In genomic region chr17:82704886-82705285, GRCh38 we compare ENCODE assay signal across 14 cellular contexts. TPM values are rescaled to one million over a fixed set of nuclear protein-coding genes. Genes with fewer than 3 reads are reported as not detected.
DNase-seq lines count a peak whose midpoint lies in the region; ATAC-seq, FAIRE-seq and TF ChIP-seq lines count a peak whose summit lies in the region.
"Had no signal": no experiment of that assay in that cellular context is flagged by ENCODE, and none has a peak within 500 bp of the region (broad histone marks: within the 10 kb centered on the region; RNA-seq: fewer than 3 reads in every experiment).

No MANE protein-coding gene starts in this region.

- dilution Hi-C loops in IMR-90 (cut with HindIII; ENCODE audit: low sequenced_read_pairs, unreplicated experiment), result no loop called here

- H3K14ac ChIP-seq in IMR-90 (replicated peaks; ENCODE audit: low read depth, low read length), result no peak overlapping the region

- TF ChIP-seq RAD21 in IMR-90 (IDR thresholded peaks at IDR 0.05; ENCODE audit: low read length), result no peak

- peak; percentile 27 for FAIRE-seq in urothelium cell line (lab: Jason Lieb, UNC)
- FAIRE-seq: A204.1 had no signal

- DNase-seq in IMR-90 (no peak), ecto neural progenitor cell (ENCODE audit: low spot score) (peak; percentile 48), urothelium cell line (ENCODE audit: low spot score) (no peak), testis (no peak)
- DNase-seq in activated effector memory CD4-positive, alpha-beta T cell treated with Interleukin-2 at 50 U/mL for 16 hours, result no peak
- DNase-seq: BE2C; CD8-positive, alpha-beta memory T cell; GOT3 had no signal

- no peak overlapping the region for H3K27ac ChIP-seq in IMR-90 (ENCODE audit: insufficient read depth, low read length)
- H3K27ac ChIP-seq in mucosa of rectum (ENCODE audit: low read depth in 2 of 2, low read length in 2 of 2), result peak overlapping the region; percentile 96 to 97
- H3K27ac ChIP-seq in testis, result no peak overlapping the region

- no peaks in the 10 kb centered on the region for H3K9me1 ChIP-seq in IMR-90 (ENCODE audit: insufficient read depth, low read length)

- no peak overlapping the region for H2AK9ac ChIP-seq in IMR-90 (replicated peaks; ENCODE audit: low read depth, low read length, poor library complexity)

- CTCF ChIA-PET in IMR-90 (lab: Yijun Ruan, JAX), result no interaction called here

- H3K56ac ChIP-seq in IMR-90 (ENCODE audit: extremely low read depth, insufficient read depth, low read length), result no peak overlapping the region

- H3K79me1 ChIP-seq in IMR-90 (ENCODE audit: low read depth in 1 of 2, low read length in 2 of 2), result no peaks in the 10 kb centered on the region

- no peak overlapping the region for H3K4ac ChIP-seq in IMR-90 (ENCODE audit: low read depth, low read length)

- H2BK120ac ChIP-seq in IMR-90 (ENCODE audit: low read depth, low read length), result no peak overlapping the region

- no peak overlapping the region for H4K5ac ChIP-seq in IMR-90 (ENCODE audit: low read depth, low read length)

- no peak overlapping the region for H3K9ac ChIP-seq in IMR-90 (ENCODE audit: low read depth, low read length)
- H3K9ac ChIP-seq in mucosa of rectum (ENCODE audit: low read depth in 1 of 2, low read length in 2 of 2), result peak overlapping the region; percentile 52 to 64

- TF ChIP-seq POLR2A in IMR-90 (IDR thresholded peaks at IDR 0.05; ENCODE audit: low read depth, low read length), result no peak
- TF ChIP-seq POLR2A in testis (IDR thresholded peaks at IDR 0.05), result no peak

- H3K36me3 ChIP-seq in IMR-90 (ENCODE audit: control insufficient read depth, insufficient read depth, low read length) (no peaks in the 10 kb centered on the region), mucosa of rectum (ENCODE audit: control insufficient read depth in 2 of 2, insufficient read depth in 2 of 2, low read length in 2 of 2) (no peaks in the 10 kb centered on the region), testis (ENCODE audit: low read depth, missing control alignments) (no peaks in the 10 kb centered on the region)
- H3K36me3 ChIP-seq: BE2C, HAP-1 had no signal

- H2AFZ ChIP-seq in IMR-90 (replicated peaks; ENCODE audit: low read length, poor library complexity), result peak overlapping the region; percentile 32

- H3K23ac ChIP-seq in IMR-90 (ENCODE audit: low read depth, low read length), result no peak overlapping the region

- H4K20me1 ChIP-seq in IMR-90 (ENCODE audit: insufficient read depth, low read length), result no peaks in the 10 kb centered on the region

- no peak overlapping the region for H2BK15ac ChIP-seq in IMR-90 (ENCODE audit: low read depth, low read length)

- H4K91ac ChIP-seq in IMR-90 (ENCODE audit: insufficient read depth, low read depth, low read length), result no peak overlapping the region

- no TSS peak for BruUV-seq in IMR-90 (replicated peaks; lab: Mats Ljungman, UMichigan)

- no peaks in the 10 kb centered on the region for H3K4me1 ChIP-seq in IMR-90 (ENCODE audit: control insufficient read depth, insufficient read depth, low read length)
- peaks cover 28 to 47% of the 10 kb centered on the region in 2 donors for H3K4me1 ChIP-seq in mucosa of rectum (ENCODE audit: control insufficient read depth in 2 of 2, insufficient read depth in 2 of 2, low read length in 2 of 2)
- H3K4me1 ChIP-seq in testis, result no peaks in the 10 kb centered on the region
- H3K4me1 ChIP-seq: BE2C, HAP-1 had no signal

- H3K4me3 ChIP-seq in IMR-90 (ENCODE audit: insufficient read depth, low read depth, low read length) (no peak overlapping the region), mucosa of rectum (ENCODE audit: low read length in 2 of 2) (peak overlapping the region; percentile 51 to 61), testis (no peak overlapping the region)
- H3K4me3 ChIP-seq: HAP-1, K562 had no signal

- H3K9me3 ChIP-seq in IMR-90 (ENCODE audit: control insufficient read depth, insufficient read depth, low read length), result no peaks in the 10 kb centered on the region
- no peaks in the 10 kb centered on the region for H3K9me3 ChIP-seq in mucosa of rectum (ENCODE audit: control insufficient read depth in 2 of 2, low read length in 2 of 2)
- H3K9me3 ChIP-seq in testis, result no peaks in the 10 kb centered on the region
- H3K9me3 ChIP-seq: BE2C, HAP-1 had no signal

- ATAC-seq in IMR-90 (ENCODE audit: low read depth) (no peak), GM21447 (IDR thresholded peaks at IDR 0.05; ENCODE audit: unreplicated experiment) (no peak)

- no peak overlapping the region for H2AK5ac ChIP-seq in IMR-90 (ENCODE audit: low read depth, low read length)

- no peak overlapping the region for H3K18ac ChIP-seq in IMR-90 (ENCODE audit: low read depth, low read length)

- TF ChIP-seq CTCF in IMR-90 (conservative IDR thresholded peaks at IDR 0.05; ENCODE audit: low read depth, low read length), result no peak
- TF ChIP-seq CTCF in testis (IDR thresholded peaks at IDR 0.05), result no peak

- peaks cover 10% of the 10 kb centered on the region; the same call in 1 of the 2 replicates for H3K27me3 ChIP-seq in IMR-90 (ENCODE audit: control insufficient read depth, insufficient read depth, low read length)
- no peaks in the 10 kb centered on the region for H3K27me3 ChIP-seq in mucosa of rectum (ENCODE audit: control insufficient read depth in 2 of 2, insufficient read depth in 2 of 2, low read length in 2 of 2)
- H3K27me3 ChIP-seq in testis, result no peaks in the 10 kb centered on the region
- H3K27me3 ChIP-seq: BE2C had no signal

- in situ Hi-C loops in IMR-90 (cut with MboI; ENCODE audit: low sequenced_read_pairs), result no loop called here

- H2BK5ac ChIP-seq in IMR-90 (ENCODE audit: low read depth, low read length, poor library complexity, severe bottlenecking), result no peak overlapping the region

- no peak overlapping the region for H4K8ac ChIP-seq in IMR-90 (ENCODE audit: low read depth in 2 of 2, low read length in 2 of 2)

- POLR2A ChIA-PET in IMR-90 (lab: Charles Lee; ENCODE audit: unreplicated experiment), result no interaction called here

- intact Hi-C loops in IMR-90 (cut with micrococcal nuclease) (no loop called here), testis (cut with DNase I; ENCODE audit: low total_unique reads) (no loop called here)

- no peak overlapping the region for H2BK20ac ChIP-seq in IMR-90 (ENCODE audit: low read depth, low read length)

- WGBS in IMR-90 (ENCODE audit: extremely low coverage in 2 of 2, insufficient read length in 1 of 2), 2 experiments, result 93% methylated on average over 3 of the region's 13 CpGs; no CpG with 5 or more reads in 1 of the 2 experiments
- 60 to 78% methylated on average over 2 to 13 of the region's 13 CpGs for WGBS in testis, 2 donors

- H3K4me2 ChIP-seq in IMR-90 (ENCODE audit: low read depth, low read length), result no peak overlapping the region

TF ChIP-seq in IMR-90, 13 proteins besides CTCF, POLR2A, EP300 and RAD21 (continues in another document):
- TF ChIP-seq MAFK (IDR thresholded peaks at IDR 0.05; ENCODE audit: low read depth, low read length) (no peak), FOS (IDR thresholded peaks at IDR 0.05; ENCODE audit: low read depth, low read length) (no peak), NFE2L2 (IDR thresholded peaks at IDR 0.05; ENCODE audit: low read depth, low read length) (no peak), RCOR1 (IDR thresholded peaks at IDR 0.05; ENCODE audit: insufficient replicate concordance, low read length) (no peak), RFX5 (IDR thresholded peaks at IDR 0.05; ENCODE audit: low read depth, low read length) (no peak), BHLHE40 (IDR thresholded peaks at IDR 0.05; ENCODE audit: low read depth, low read length) (no peak), USF2 (IDR thresholded peaks at IDR 0.05; ENCODE audit: low read depth, low read length) (no peak)

RNA-seq across cellular contexts. Expression of gene RAB40B, which starts 6.4 kb away (rescaled TPM):
- total RNA-seq in IMR-90 (2012; rRNA removed), result 10.8 and 14.9 TPM in 2 replicates
- polyA plus RNA-seq in IMR-90 (2012; rRNA removed), result 20.0 and 26.1 TPM in 2 replicates
- polyA plus RNA-seq in IMR-90 (2012; cell fraction: cytosol; rRNA removed), result 22.2 and 40.3 TPM in 2 replicates
- polyA plus RNA-seq in IMR-90 (2012; cell fraction: nucleus; rRNA removed; ENCODE audit: low replicate concordance), result 16.9 and 51.7 TPM in 2 replicates
- 10 to 100 TPM in 1 of 2 donors, 1 to 10 TPM in 1; 9.4 to 16.4 TPM for total RNA-seq in testis
- 13.5 TPM for polyA plus RNA-seq in testis (ENCODE audit: insufficient read depth, low read depth, low replicate concordance)

RNA-seq across cellular contexts. Expression of gene FN3KRP, which starts 11.6 kb away (rescaled TPM):
- 18.6 and 20.6 TPM in 2 replicates for total RNA-seq in IMR-90 (2012; rRNA removed)
- 20.3 and 21.4 TPM in 2 replicates for polyA plus RNA-seq in IMR-90 (2012; rRNA removed)
- 15.3 and 16.8 TPM in 2 replicates for polyA plus RNA-seq in IMR-90 (2012; cell fraction: cytosol; rRNA removed)
- polyA plus RNA-seq in IMR-90 (2012; cell fraction: nucleus; rRNA removed; ENCODE audit: low replicate concordance), result 19.8 and 23.1 TPM in 2 replicates
- total RNA-seq in testis, result 10 to 100 TPM; 26.9 to 29.3 TPM
- polyA plus RNA-seq in testis (ENCODE audit: insufficient read depth, low read depth, low replicate concordance), result 30.2 TPM

RNA-seq across cellular contexts. Expression of gene FN3K, which starts 30.5 kb away (rescaled TPM):
- total RNA-seq in IMR-90 (2012; rRNA removed) (0.83 and 0.90 TPM in 2 replicates), testis (10 to 100 TPM; 29.7 to 31.7 TPM)
- polyA plus RNA-seq in IMR-90 (2012; rRNA removed) (2.0 and 2.9 TPM in 2 replicates), testis (ENCODE audit: insufficient read depth, low read depth, low replicate concordance) (12.4 TPM)
- 3.7 and 4.9 TPM in 2 replicates for polyA plus RNA-seq in IMR-90 (2012; cell fraction: cytosol; rRNA removed)
- 8.8 and 25.0 TPM in 2 replicates for polyA plus RNA-seq in IMR-90 (2012; cell fraction: nucleus; rRNA removed; ENCODE audit: low replicate concordance)
- total RNA-seq: HT1080 had no signal

RNA-seq across cellular contexts. Expression of gene TBCD, which starts 47.0 kb away (rescaled TPM):
- total RNA-seq in IMR-90 (2012; rRNA removed) (21.7 and 21.9 TPM in 2 replicates), testis (100 to 1,000 TPM; 115 to 128 TPM)
- polyA plus RNA-seq in IMR-90 (2012; rRNA removed) (54.5 and 68.0 TPM in 2 replicates), testis (ENCODE audit: insufficient read depth, low read depth, low replicate concordance) (81.2 TPM)
- 49.7 and 56.9 TPM in 2 replicates for polyA plus RNA-seq in IMR-90 (2012; cell fraction: cytosol; rRNA removed)
- 73.6 and 189 TPM in 2 replicates for polyA plus RNA-seq in IMR-90 (2012; cell fraction: nucleus; rRNA removed; ENCODE audit: low replicate concordance)

RNA-seq across cellular contexts. Expression of gene WDR45B, which starts 56.6 kb away (rescaled TPM):
- total RNA-seq in IMR-90 (2012; rRNA removed), result 65.8 and 98.2 TPM in 2 replicates
- 99.1 and 110 TPM in 2 replicates for polyA plus RNA-seq in IMR-90 (2012; rRNA removed)
- polyA plus RNA-seq in IMR-90 (2012; cell fraction: cytosol; rRNA removed), result 56.2 and 79.8 TPM in 2 replicates
- polyA plus RNA-seq in IMR-90 (2012; cell fraction: nucleus; rRNA removed; ENCODE audit: low replicate concordance), result 92.4 and 155 TPM in 2 replicates
- 100 to 1,000 TPM; 163 to 165 TPM for total RNA-seq in testis
- 142 TPM for polyA plus RNA-seq in testis (ENCODE audit: insufficient read depth, low read depth, low replicate concordance)

Comparison
In these comparisons a context has a peak if more than half of its experiments do, and no peak if none do; other contexts are left out.
1. H3K27ac ChIP-seq: peak in mucosa of rectum (2 of 2); none in IMR-90 (single experiment) and testis (0 of 2).
2. H3K4me3 ChIP-seq: peak in mucosa of rectum (2 of 2); none in IMR-90 (single experiment) and testis (0 of 2).
3. RNA of gene FN3K, which starts 30.5 kb away (total RNA-seq): 29.7 to 31.7 TPM in testis; 0.83 to 0.90 TPM in IMR-90; every median in the first group is over 10 times any median in the second.